1 cellular context compared by ENCODE assay signal in genomic region chr12:93442411-93443340, GRCh38.
TF ChIP-seq lines count a peak whose summit lies in the region.

No MANE protein-coding gene starts in this region.

TF ChIP-seq in H1, 55 proteins besides CTCF, POLR2A, EP300 and RAD21:
- TF ChIP-seq TAF1 (IDR thresholded peaks at IDR 0.05; ENCODE audit: low read depth, low read length) (no peak; the same call in 1 of the 2 replicates), TBP (IDR thresholded peaks at IDR 0.05; ENCODE audit: low read depth, low read length) (peak; percentile 65; the same call in 1 of the 2 replicates)
